8 cellular contexts compared by ENCODE assay signal in genomic region chr10:43202657-43203490, GRCh38.
DNase-seq lines count a peak whose midpoint lies in the region; ATAC-seq and TF ChIP-seq lines count a peak whose summit lies in the region.

No MANE protein-coding gene starts in this region.

- no peak overlapping the region for H3K14ac ChIP-seq in mesenchymal stem cell (ENCODE audit: low read length in 2 of 2)

- POLR2A ChIA-PET in MCF 10A (lab: Yijun Ruan, JAX) (interaction anchor here (1.8 kb wide), 1 partner anchor 12 kb away, joined by 4 read pairs; no protein-coding TSS in a partner anchor), T-cell (lab: Charles Lee) (interaction anchor here in 1 of 2 donors (0.6 kb wide), 1 partner anchor 14 kb away, joined by 10 read pairs; no protein-coding TSS in a partner anchor)

- CTCF ChIA-PET in MCF 10A (lab: Yijun Ruan, JAX) (interaction anchor here (0.6 to 2.9 kb wide), 5 partner anchors 8 to 138 kb away, joined by 3 to 16 read pairs (median 4); no protein-coding TSS in a partner anchor), T-cell (lab: Charles Lee) (interaction anchor here (0.5 to 2.6 kb wide), 17 partner anchors 10 to 266 kb away, joined by 3 to 7 read pairs (median 4); no protein-coding TSS in a partner anchor)

- H3K36me3 Mint-ChIP-seq in MCF 10A (ENCODE audit: insufficient read depth, unreplicated experiment) (no peaks in the 10 kb centered on the region), T-cell (no peaks in the 10 kb centered on the region)

- no peak overlapping the region for H3K4me3 Mint-ChIP-seq in MCF 10A (ENCODE audit: unreplicated experiment)
- peak overlapping the region; percentile 73 to 81 (median 79) for H3K4me3 Mint-ChIP-seq in T-cell

- H3K9me3 ChIP-seq in breast epithelium (no peaks in the 10 kb centered on the region), mesenchymal stem cell (ENCODE audit: control insufficient read depth, low read length) (no peaks in the 10 kb centered on the region), thymus (ENCODE audit: control insufficient read depth) (no peaks in the 10 kb centered on the region)

- no peak overlapping the region for H3K27ac Mint-ChIP-seq in MCF 10A (ENCODE audit: low read depth, unreplicated experiment)
- no peak overlapping the region for H3K27ac Mint-ChIP-seq in T-cell

- H2BK5ac ChIP-seq in mesenchymal stem cell (ENCODE audit: low read depth, low read length, poor library complexity, severe bottlenecking) = no peak overlapping the region

- peak; percentile 13 to 50 for DNase-seq in breast epithelium (ENCODE audit: low spot score in 2 of 2)
- no peak for DNase-seq in MCF 10A (ENCODE audit: unreplicated experiment)
- peak in 20 of 34 experiments; percentile 10 to 41 (median 28) for DNase-seq in T-cell
- peak; percentile 74 for DNase-seq in coronary artery (ENCODE audit: low spot score)
- no peak for DNase-seq in mesenchymal stem cell
- DNase-seq in kidney tubule cell (ENCODE audit: low spot score) = no peak

- H3K27ac ChIP-seq in breast epithelium (no peak overlapping the region), coronary artery (peak overlapping the region in 1 of 2 donors; percentile 52), mesenchymal stem cell (ENCODE audit: low read length, poor library complexity, severe bottlenecking) (no peak overlapping the region), thymus (ENCODE audit: low read depth) (no peak overlapping the region)

- H3K36me3 ChIP-seq in breast epithelium (no peaks in the 10 kb centered on the region), mesenchymal stem cell (ENCODE audit: control insufficient read depth in 1 of 2, insufficient read depth in 2 of 2, low read depth in 1 of 2, low read length in 2 of 2) (peaks cover 0 to 6% of the 10 kb centered on the region in 2 experiments), thymus (ENCODE audit: control insufficient read depth, insufficient read depth) (no peaks in the 10 kb centered on the region)

- no peaks in the 10 kb centered on the region for H3K27me3 Mint-ChIP-seq in MCF 10A (ENCODE audit: insufficient read depth, unreplicated experiment)
- no peaks in the 10 kb centered on the region for H3K27me3 Mint-ChIP-seq in T-cell

- H3K4ac ChIP-seq in mesenchymal stem cell (ENCODE audit: low read depth in 1 of 2, low read length in 2 of 2) = no peak overlapping the region

- H3K18ac ChIP-seq in mesenchymal stem cell (ENCODE audit: low read depth in 1 of 2, low read length in 2 of 2) = no peak overlapping the region

- H3K4me1 ChIP-seq in breast epithelium (no peaks in the 10 kb centered on the region), mesenchymal stem cell (ENCODE audit: control insufficient read depth, insufficient read depth, low read depth, low read length) (peaks cover 24% of the 10 kb centered on the region), thymus (ENCODE audit: control insufficient read depth, insufficient read depth, low read length) (peaks cover 4% of the 10 kb centered on the region)

- peak overlapping the region; percentile 51 for H2AFZ ChIP-seq in mesenchymal stem cell (ENCODE audit: low read depth, low read length)

- H3K4me3 ChIP-seq in breast epithelium (peak overlapping the region; percentile 40 to 67 (median 41)), coronary artery (peak overlapping the region; percentile 73), mesenchymal stem cell (ENCODE audit: insufficient read depth in 1 of 2, low read depth in 1 of 2, low read length in 2 of 2) (peak overlapping the region; percentile 55 to 78), thymus (ENCODE audit: low read length) (peak overlapping the region; percentile 42)

- no peak overlapping the region for H3K23ac ChIP-seq in mesenchymal stem cell (ENCODE audit: low read length in 2 of 2)

- BruUV-seq in MCF 10A (replicated peaks; lab: Mats Ljungman, UMichigan) = no TSS peak

- H2BK12ac ChIP-seq in mesenchymal stem cell (ENCODE audit: low read length in 2 of 2) = no peak overlapping the region

- no peak overlapping the region for H2AK5ac ChIP-seq in mesenchymal stem cell (ENCODE audit: low read length, severe bottlenecking)

- TF ChIP-seq POLR2A in breast epithelium (IDR thresholded peaks at IDR 0.05) = no peak

- H2BK15ac ChIP-seq in mesenchymal stem cell (ENCODE audit: low read depth, poor library complexity, severe bottlenecking) = no peak overlapping the region

- H3K9me3 Mint-ChIP-seq in MCF 10A (ENCODE audit: unreplicated experiment) = no peaks in the 10 kb centered on the region
- H3K9me3 Mint-ChIP-seq in T-cell = no peaks in the 10 kb centered on the region

- no peak for TF ChIP-seq CTCF in breast epithelium (IDR thresholded peaks at IDR 0.05)
- TF ChIP-seq CTCF in MCF 10A (IDR thresholded peaks at IDR 0.05; ENCODE audit: unreplicated experiment) = no peak
- no peak for TF ChIP-seq CTCF in coronary artery (IDR thresholded peaks at IDR 0.05)

- no peak overlapping the region for H4K91ac ChIP-seq in mesenchymal stem cell (ENCODE audit: low read length)

- H3K4me1 Mint-ChIP-seq in MCF 10A (ENCODE audit: insufficient read depth, unreplicated experiment) (no peaks in the 10 kb centered on the region), T-cell (peaks cover 7 to 9% (median 8%) of the 10 kb centered on the region in 3 donors)

- peak overlapping the region; percentile 85 for H3K4me2 ChIP-seq in mesenchymal stem cell (ENCODE audit: low read length, poor library complexity, severe bottlenecking)

- WGBS in mesenchymal stem cell = 5% methylated on average over 37 of the region's 38 CpGs
- WGBS in thymus = 35% methylated on average over 38 of the region's 38 CpGs

- ATAC-seq in T-cell (replicated peaks in 1 of 4) (peak; percentile 20 to 61 (median 34)), HG03460 (IDR thresholded peaks at IDR 0.05; ENCODE audit: unreplicated experiment) (no peak)

- H3K27me3 ChIP-seq in breast epithelium (no peaks in the 10 kb centered on the region), mesenchymal stem cell (ENCODE audit: control insufficient read depth in 1 of 2, insufficient read depth in 1 of 2, low read length in 2 of 2) (peaks cover 0 to under 1% of the 10 kb centered on the region in 2 experiments), thymus (ENCODE audit: control insufficient read depth, insufficient read depth) (no peaks in the 10 kb centered on the region)

- H2BK120ac ChIP-seq in mesenchymal stem cell (ENCODE audit: low read depth, low read length) = no peak overlapping the region

- H3K79me1 ChIP-seq in mesenchymal stem cell (replicated peaks; ENCODE audit: low read length, poor library complexity, severe bottlenecking) = no peaks in the 10 kb centered on the region

- no peak overlapping the region for H3K9ac ChIP-seq in mesenchymal stem cell (ENCODE audit: low read length)

- intact Hi-C loops in breast epithelium (cut with DNase I; ENCODE audit: low total_unique reads) (no loop called here), MCF 10A (cut with micrococcal nuclease) (loop anchor here (10.0 kb wide), 1 partner anchor 82 kb away; no protein-coding TSS in a partner anchor)

- H4K8ac ChIP-seq in mesenchymal stem cell (ENCODE audit: low read length) = no peak overlapping the region

Comparison
In these comparisons a context has a peak if more than half of its experiments do, and no peak if none do; other contexts are left out.
1. DNase-seq: peak in breast epithelium (2 of 2), T-cell (20 of 34) and coronary artery (single experiment); none in MCF 10A (single experiment), mesenchymal stem cell (single experiment) and kidney tubule cell (single experiment).
2. Peak in every context shown above with its lines, with median percentiles within 50 percentile points of each other: H3K4me3 ChIP-seq.